In the genomic region with DNA sequence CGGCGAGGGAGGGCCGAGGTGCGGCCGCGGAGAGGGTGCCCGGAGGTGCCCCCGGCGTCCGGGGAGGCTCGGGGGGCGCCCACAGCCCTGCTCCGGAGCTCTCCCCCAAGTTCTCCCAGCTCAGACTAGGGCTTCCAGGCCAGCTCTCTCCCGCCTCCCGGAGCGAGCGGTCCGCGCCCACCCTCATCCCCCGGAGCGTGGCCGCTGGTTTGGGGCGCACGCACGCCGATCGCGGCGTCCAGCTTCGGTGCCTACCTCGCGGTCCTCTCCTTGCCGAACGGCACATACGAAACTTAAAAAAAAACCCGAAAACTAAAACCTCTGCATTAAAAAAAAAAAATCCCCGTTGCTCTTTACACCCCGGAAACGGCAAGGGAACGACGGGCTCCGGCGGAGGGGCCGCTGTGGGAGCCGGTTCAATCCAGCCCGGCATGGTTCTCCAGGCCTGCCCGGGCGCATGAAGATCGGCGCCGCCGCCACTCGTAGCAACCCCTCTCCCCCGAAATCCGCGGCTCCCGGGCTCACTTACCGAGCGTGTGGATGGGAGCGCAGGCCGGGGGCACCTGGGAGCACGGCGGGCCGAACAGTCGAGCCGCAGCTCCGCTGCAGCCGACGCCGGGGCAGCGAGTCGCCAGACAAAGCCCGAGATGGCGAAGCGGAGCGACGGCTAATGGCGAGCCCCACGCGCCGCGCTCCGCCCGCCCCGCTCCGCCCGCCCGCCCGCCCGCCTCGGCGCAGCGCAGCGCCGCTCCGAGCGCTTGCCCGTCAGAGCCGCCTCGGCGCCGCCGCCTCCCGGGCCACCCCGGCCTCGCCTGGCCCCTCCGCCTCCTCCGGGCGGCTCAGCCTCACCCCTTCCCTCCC, we compare ENCODE assay signal across 1 cellular context.
TF ChIP-seq lines count a peak whose summit lies in the region.

No MANE protein-coding gene starts in this region.

TF ChIP-seq in GM12878, 131 proteins besides CTCF, POLR2A, EP300 and RAD21 (continues in another document):
- TF ChIP-seq, protein P1, sequence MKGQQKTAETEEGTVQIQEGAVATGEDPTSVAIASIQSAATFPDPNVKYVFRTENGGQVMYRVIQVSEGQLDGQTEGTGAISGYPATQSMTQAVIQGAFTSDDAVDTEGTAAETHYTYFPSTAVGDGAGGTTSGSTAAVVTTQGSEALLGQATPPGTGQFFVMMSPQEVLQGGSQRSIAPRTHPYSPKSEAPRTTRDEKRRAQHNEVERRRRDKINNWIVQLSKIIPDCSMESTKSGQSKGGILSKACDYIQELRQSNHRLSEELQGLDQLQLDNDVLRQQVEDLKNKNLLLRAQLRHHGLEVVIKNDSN (IDR thresholded peaks at IDR 0.05; ENCODE audit: borderline replicate concordance, extremely low read length, insufficient read depth, low read depth, low read length): no peak
- TF ChIP-seq MEF2B (IDR thresholded peaks at IDR 0.05; ENCODE audit: partially characterized antibody, poor library complexity, severe bottlenecking): no peak
- no peak for TF ChIP-seq SRF (IDR thresholded peaks at IDR 0.05; ENCODE audit: low read depth in 2 of 2, low read length in 2 of 2)
- TF ChIP-seq NRF1 (conservative IDR thresholded peaks at IDR 0.05; ENCODE audit: low read depth, low read length): no peak
- TF ChIP-seq HDAC6 (IDR thresholded peaks at IDR 0.05; ENCODE audit: unreplicated experiment): peak; percentile 72
- TF ChIP-seq, protein P2, sequence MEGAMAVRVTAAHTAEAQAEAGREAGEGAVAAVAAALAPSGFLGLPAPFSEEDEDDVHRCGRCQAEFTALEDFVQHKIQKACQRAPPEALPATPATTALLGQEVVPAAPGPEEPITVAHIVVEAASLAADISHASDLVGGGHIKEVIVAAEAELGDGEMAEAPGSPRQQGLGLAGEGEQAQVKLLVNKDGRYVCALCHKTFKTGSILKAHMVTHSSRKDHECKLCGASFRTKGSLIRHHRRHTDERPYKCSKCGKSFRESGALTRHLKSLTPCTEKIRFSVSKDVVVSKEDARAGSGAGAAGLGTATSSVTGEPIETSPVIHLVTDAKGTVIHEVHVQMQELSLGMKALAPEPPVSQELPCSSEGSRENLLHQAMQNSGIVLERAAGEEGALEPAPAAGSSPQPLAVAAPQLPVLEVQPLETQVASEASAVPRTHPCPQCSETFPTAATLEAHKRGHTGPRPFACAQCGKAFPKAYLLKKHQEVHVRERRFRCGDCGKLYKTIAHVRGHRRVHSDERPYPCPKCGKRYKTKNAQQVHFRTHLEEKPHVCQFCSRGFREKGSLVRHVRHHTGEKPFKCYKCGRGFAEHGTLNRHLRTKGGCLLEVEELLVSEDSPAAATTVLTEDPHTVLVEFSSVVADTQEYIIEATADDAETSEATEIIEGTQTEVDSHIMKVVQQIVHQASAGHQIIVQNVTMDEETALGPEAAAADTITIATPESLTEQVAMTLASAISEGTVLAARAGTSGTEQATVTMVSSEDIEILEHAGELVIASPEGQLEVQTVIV (IDR thresholded peaks at IDR 0.05; ENCODE audit: borderline replicate concordance, partially characterized antibody): peak; percentile 19
- TF ChIP-seq TCF3 (IDR thresholded peaks at IDR 0.05; ENCODE audit: borderline replicate concordance, insufficient read depth, low read depth, low read length): no peak
- TF ChIP-seq HCFC1 (IDR thresholded peaks at IDR 0.05; ENCODE audit: low read length): no peak
- TF ChIP-seq ESRRA (IDR thresholded peaks at IDR 0.05; ENCODE audit: low read length): no peak
- TF ChIP-seq, protein P3, sequence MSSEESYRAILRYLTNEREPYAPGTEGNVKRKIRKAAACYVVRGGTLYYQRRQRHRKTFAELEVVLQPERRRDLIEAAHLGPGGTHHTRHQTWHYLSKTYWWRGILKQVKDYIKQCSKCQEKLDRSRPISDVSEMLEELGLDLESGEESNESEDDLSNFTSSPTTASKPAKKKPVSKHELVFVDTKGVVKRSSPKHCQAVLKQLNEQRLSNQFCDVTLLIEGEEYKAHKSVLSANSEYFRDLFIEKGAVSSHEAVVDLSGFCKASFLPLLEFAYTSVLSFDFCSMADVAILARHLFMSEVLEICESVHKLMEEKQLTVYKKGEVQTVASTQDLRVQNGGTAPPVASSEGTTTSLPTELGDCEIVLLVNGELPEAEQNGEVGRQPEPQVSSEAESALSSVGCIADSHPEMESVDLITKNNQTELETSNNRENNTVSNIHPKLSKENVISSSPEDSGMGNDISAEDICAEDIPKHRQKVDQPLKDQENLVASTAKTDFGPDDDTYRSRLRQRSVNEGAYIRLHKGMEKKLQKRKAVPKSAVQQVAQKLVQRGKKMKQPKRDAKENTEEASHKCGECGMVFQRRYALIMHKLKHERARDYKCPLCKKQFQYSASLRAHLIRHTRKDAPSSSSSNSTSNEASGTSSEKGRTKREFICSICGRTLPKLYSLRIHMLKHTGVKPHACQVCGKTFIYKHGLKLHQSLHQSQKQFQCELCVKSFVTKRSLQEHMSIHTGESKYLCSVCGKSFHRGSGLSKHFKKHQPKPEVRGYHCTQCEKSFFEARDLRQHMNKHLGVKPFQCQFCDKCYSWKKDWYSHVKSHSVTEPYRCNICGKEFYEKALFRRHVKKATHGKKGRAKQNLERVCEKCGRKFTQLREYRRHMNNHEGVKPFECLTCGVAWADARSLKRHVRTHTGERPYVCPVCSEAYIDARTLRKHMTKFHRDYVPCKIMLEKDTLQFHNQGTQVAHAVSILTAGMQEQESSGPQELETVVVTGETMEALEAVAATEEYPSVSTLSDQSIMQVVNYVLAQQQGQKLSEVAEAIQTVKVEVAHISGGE (CRISPR knock-in tag; IDR thresholded peaks at IDR 0.05): no peak
- TF ChIP-seq SIN3A (IDR thresholded peaks at IDR 0.05; ENCODE audit: low read depth, low read length): no peak
- TF ChIP-seq, protein P4, sequence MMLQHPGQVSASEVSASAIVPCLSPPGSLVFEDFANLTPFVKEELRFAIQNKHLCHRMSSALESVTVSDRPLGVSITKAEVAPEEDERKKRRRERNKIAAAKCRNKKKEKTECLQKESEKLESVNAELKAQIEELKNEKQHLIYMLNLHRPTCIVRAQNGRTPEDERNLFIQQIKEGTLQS (IDR thresholded peaks at IDR 0.05; ENCODE audit: borderline replicate concordance, extremely low read depth, low read depth, low read length): no peak
- TF ChIP-seq, protein P5, sequence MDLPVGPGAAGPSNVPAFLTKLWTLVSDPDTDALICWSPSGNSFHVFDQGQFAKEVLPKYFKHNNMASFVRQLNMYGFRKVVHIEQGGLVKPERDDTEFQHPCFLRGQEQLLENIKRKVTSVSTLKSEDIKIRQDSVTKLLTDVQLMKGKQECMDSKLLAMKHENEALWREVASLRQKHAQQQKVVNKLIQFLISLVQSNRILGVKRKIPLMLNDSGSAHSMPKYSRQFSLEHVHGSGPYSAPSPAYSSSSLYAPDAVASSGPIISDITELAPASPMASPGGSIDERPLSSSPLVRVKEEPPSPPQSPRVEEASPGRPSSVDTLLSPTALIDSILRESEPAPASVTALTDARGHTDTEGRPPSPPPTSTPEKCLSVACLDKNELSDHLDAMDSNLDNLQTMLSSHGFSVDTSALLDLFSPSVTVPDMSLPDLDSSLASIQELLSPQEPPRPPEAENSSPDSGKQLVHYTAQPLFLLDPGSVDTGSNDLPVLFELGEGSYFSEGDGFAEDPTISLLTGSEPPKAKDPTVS (IDR thresholded peaks at IDR 0.05; ENCODE audit: low read depth, low read length): no peak
- TF ChIP-seq, protein P6, sequence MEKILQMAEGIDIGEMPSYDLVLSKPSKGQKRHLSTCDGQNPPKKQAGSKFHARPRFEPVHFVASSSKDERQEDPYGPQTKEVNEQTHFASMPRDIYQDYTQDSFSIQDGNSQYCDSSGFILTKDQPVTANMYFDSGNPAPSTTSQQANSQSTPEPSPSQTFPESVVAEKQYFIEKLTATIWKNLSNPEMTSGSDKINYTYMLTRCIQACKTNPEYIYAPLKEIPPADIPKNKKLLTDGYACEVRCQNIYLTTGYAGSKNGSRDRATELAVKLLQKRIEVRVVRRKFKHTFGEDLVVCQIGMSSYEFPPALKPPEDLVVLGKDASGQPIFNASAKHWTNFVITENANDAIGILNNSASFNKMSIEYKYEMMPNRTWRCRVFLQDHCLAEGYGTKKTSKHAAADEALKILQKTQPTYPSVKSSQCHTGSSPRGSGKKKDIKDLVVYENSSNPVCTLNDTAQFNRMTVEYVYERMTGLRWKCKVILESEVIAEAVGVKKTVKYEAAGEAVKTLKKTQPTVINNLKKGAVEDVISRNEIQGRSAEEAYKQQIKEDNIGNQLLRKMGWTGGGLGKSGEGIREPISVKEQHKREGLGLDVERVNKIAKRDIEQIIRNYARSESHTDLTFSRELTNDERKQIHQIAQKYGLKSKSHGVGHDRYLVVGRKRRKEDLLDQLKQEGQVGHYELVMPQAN (conservative IDR thresholded peaks at IDR 0.05): no peak
- TF ChIP-seq, protein P7, sequence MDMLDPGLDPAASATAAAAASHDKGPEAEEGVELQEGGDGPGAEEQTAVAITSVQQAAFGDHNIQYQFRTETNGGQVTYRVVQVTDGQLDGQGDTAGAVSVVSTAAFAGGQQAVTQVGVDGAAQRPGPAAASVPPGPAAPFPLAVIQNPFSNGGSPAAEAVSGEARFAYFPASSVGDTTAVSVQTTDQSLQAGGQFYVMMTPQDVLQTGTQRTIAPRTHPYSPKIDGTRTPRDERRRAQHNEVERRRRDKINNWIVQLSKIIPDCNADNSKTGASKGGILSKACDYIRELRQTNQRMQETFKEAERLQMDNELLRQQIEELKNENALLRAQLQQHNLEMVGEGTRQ (IDR thresholded peaks at IDR 0.05; ENCODE audit: borderline replicate concordance, low read depth, low read length): no peak
- TF ChIP-seq, protein P8, sequence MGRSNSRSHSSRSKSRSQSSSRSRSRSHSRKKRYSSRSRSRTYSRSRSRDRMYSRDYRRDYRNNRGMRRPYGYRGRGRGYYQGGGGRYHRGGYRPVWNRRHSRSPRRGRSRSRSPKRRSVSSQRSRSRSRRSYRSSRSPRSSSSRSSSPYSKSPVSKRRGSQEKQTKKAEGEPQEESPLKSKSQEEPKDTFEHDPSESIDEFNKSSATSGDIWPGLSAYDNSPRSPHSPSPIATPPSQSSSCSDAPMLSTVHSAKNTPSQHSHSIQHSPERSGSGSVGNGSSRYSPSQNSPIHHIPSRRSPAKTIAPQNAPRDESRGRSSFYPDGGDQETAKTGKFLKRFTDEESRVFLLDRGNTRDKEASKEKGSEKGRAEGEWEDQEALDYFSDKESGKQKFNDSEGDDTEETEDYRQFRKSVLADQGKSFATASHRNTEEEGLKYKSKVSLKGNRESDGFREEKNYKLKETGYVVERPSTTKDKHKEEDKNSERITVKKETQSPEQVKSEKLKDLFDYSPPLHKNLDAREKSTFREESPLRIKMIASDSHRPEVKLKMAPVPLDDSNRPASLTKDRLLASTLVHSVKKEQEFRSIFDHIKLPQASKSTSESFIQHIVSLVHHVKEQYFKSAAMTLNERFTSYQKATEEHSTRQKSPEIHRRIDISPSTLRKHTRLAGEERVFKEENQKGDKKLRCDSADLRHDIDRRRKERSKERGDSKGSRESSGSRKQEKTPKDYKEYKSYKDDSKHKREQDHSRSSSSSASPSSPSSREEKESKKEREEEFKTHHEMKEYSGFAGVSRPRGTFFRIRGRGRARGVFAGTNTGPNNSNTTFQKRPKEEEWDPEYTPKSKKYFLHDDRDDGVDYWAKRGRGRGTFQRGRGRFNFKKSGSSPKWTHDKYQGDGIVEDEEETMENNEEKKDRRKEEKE (IDR thresholded peaks at IDR 0.05): no peak
- no peak for TF ChIP-seq KAT2A (conservative IDR thresholded peaks at IDR 0.05; ENCODE audit: control insufficient read depth, low read depth, low read length)
- no peak for TF ChIP-seq SPI1 (IDR thresholded peaks at IDR 0.05; ENCODE audit: borderline replicate concordance, insufficient read depth, low read depth, low read length)
- TF ChIP-seq EGR1 (IDR thresholded peaks at IDR 0.05; ENCODE audit: borderline replicate concordance in 1 of 2, low read depth in 2 of 2, low read length in 2 of 2): no peak
- TF ChIP-seq, protein P9, sequence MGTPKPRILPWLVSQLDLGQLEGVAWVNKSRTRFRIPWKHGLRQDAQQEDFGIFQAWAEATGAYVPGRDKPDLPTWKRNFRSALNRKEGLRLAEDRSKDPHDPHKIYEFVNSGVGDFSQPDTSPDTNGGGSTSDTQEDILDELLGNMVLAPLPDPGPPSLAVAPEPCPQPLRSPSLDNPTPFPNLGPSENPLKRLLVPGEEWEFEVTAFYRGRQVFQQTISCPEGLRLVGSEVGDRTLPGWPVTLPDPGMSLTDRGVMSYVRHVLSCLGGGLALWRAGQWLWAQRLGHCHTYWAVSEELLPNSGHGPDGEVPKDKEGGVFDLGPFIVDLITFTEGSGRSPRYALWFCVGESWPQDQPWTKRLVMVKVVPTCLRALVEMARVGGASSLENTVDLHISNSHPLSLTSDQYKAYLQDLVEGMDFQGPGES (IDR thresholded peaks at IDR 0.05): no peak
- TF ChIP-seq BCL11A (IDR thresholded peaks at IDR 0.05; ENCODE audit: low read depth, low read length): no peak
- TF ChIP-seq RBBP5 (conservative IDR thresholded peaks at IDR 0.05): no peak
- no peak for TF ChIP-seq SIX5 (IDR thresholded peaks at IDR 0.05; ENCODE audit: low read depth, low read length, severe bottlenecking)
- no peak for TF ChIP-seq WRNIP1 (IDR thresholded peaks at IDR 0.05; ENCODE audit: borderline replicate concordance, low read depth, low read length)
- TF ChIP-seq LARP7 (IDR thresholded peaks at IDR 0.05): peak; percentile 13; the same call in 1 of the 2 replicates
- no peak for TF ChIP-seq TBL1XR1 (IDR thresholded peaks at IDR 0.05; ENCODE audit: low read depth, low read length)
- no peak for TF ChIP-seq TARDBP (IDR thresholded peaks at IDR 0.05; ENCODE audit: borderline replicate concordance)
- TF ChIP-seq POLR2AphosphoS5 (IDR thresholded peaks at IDR 0.05; ENCODE audit: low read length): peak; percentile 61
- TF ChIP-seq PML (IDR thresholded peaks at IDR 0.05; ENCODE audit: low read length): peak; percentile 9; the same call in 1 of the 2 replicates
- TF ChIP-seq HDGF (IDR thresholded peaks at IDR 0.05): peak; percentile 72; the same call in 1 of the 2 replicates
- peak; percentile 71 for TF ChIP-seq BACH1 (IDR thresholded peaks at IDR 0.05; ENCODE audit: borderline replicate concordance)
- no peak for TF ChIP-seq RAD51 (IDR thresholded peaks at IDR 0.05)
- TF ChIP-seq IKZF1 (conservative IDR thresholded peaks at IDR 0.05): 0 out of 2 replicates have a peak, but pooled peaks have one; percentile 11
- no peak for TF ChIP-seq FOXK2 (IDR thresholded peaks at IDR 0.05)
- no peak for TF ChIP-seq IKZF2 (IDR thresholded peaks at IDR 0.05)
- no peak for TF ChIP-seq ZNF384 (IDR thresholded peaks at IDR 0.05; ENCODE audit: borderline replicate concordance, low read depth, low read length)
- TF ChIP-seq EZH2 (IDR thresholded peaks at IDR 0.05; ENCODE audit: borderline replicate concordance, control insufficient read depth, low read depth, low read length): no peak
- no peak for TF ChIP-seq NR2C2 (IDR thresholded peaks at IDR 0.05; ENCODE audit: borderline replicate concordance, control insufficient read depth, insufficient read length, low read depth)
- no peak for TF ChIP-seq ZNF24 (IDR thresholded peaks at IDR 0.05)
- no peak for TF ChIP-seq NR2F1 (conservative IDR thresholded peaks at IDR 0.05)
- TF ChIP-seq, protein P10, sequence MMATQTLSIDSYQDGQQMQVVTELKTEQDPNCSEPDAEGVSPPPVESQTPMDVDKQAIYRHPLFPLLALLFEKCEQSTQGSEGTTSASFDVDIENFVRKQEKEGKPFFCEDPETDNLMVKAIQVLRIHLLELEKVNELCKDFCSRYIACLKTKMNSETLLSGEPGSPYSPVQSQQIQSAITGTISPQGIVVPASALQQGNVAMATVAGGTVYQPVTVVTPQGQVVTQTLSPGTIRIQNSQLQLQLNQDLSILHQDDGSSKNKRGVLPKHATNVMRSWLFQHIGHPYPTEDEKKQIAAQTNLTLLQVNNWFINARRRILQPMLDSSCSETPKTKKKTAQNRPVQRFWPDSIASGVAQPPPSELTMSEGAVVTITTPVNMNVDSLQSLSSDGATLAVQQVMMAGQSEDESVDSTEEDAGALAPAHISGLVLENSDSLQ (IDR thresholded peaks at IDR 0.05): 0 out of 2 replicates have a peak, but pooled peaks have one; percentile 8
- TF ChIP-seq KDM1A (IDR thresholded peaks at IDR 0.05; ENCODE audit: borderline replicate concordance): no peak
- TF ChIP-seq TAF1 (IDR thresholded peaks at IDR 0.05; ENCODE audit: borderline replicate concordance, low read depth, low read length): 0 out of 2 replicates have a peak, but pooled peaks have one; percentile 16
